Comparison of ENCODE assay signal across 12 cellular contexts in the genomic region with DNA sequence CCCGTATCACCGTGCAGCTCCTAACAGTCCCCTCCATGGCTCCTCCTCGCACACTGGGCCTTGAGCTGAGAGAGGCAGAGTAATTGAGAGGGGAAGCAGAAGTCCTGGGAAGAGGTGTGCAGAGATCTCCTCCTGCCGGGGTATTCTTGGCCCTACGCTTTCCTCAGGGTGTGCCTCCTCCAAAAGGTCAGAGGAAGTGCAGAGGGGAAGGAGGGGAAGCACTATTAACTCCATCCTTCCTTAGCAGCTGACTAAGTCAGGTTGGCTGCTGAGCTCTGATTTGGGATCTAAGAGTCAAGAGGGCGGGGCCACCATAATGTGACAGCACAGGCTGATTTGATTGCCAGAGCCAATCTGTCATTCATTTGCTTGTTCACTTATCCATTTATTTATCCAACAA. TPM values are rescaled to one million over a fixed set of nuclear protein-coding genes. Genes with fewer than 3 reads are reported as not detected.
DNase-seq lines count a peak whose midpoint lies in the region; ATAC-seq, FAIRE-seq and TF ChIP-seq lines count a peak whose summit lies in the region.
"Had no signal": no experiment of that assay in that cellular context is flagged by ENCODE, and none has a peak within 500 bp of the region (broad histone marks: within the 10 kb centered on the region; RNA-seq: fewer than 3 reads in every experiment).

No MANE protein-coding gene starts in this region.

- H2AK5ac ChIP-seq in H9 (ENCODE audit: insufficient read length, low read length) = no peak overlapping the region

- no peak for TF ChIP-seq POLR2A in gastroesophageal sphincter (IDR thresholded peaks at IDR 0.05)

- CTCF ChIA-PET in RWPE1 (lab: Yijun Ruan, JAX) = interaction anchor here (1.4 kb wide), 1 partner anchor 9 kb away, joined by 3 read pairs; no protein-coding TSS in a partner anchor

- H3K4me1 ChIP-seq in gastroesophageal sphincter = peaks cover 22 to 100% (median 56%) of the 10 kb centered on the region in 3 donors
- peaks cover 0 to 10% of the 10 kb centered on the region in 2 donors for H3K4me1 ChIP-seq in small intestine (ENCODE audit: control insufficient read depth in 2 of 2, insufficient read depth in 1 of 2, low read depth in 1 of 2, low read length in 1 of 2)
- H3K4me1 ChIP-seq in H9 (ENCODE audit: insufficient read depth, low read length) = no peaks in the 10 kb centered on the region; the same call in 1 of the 2 replicates

- in situ Hi-C loops in KBM-7 (cut with MboI; ENCODE audit: low pct_unique_long_range_greater_than_20kb, low sequenced_read_pairs) = no loop called here

- H3K18ac ChIP-seq in H9 (ENCODE audit: insufficient read length, low read depth, low read length) = no peak overlapping the region

- POLR2A ChIA-PET in RWPE1 (lab: Yijun Ruan, JAX; ENCODE audit: low non-redundant PET) = no interaction called here

- H3K9me3 ChIP-seq in gastroesophageal sphincter (no peaks in the 10 kb centered on the region), small intestine (ENCODE audit: control insufficient read depth, low read depth) (no peaks in the 10 kb centered on the region), H9 (ENCODE audit: control insufficient read depth, low read depth, low read length) (no peaks in the 10 kb centered on the region)

- no peak overlapping the region for H4K5ac ChIP-seq in H9 (ENCODE audit: insufficient read length, low read depth, low read length)

- H3K4me2 ChIP-seq in H9 (ENCODE audit: insufficient read depth, insufficient read length, low read length) = no peak overlapping the region

- WGBS in gastroesophageal sphincter (ENCODE audit: low coverage in 1 of 2), 2 donors = 0 to 18% methylated on average over 1 to 6 of the region's 6 CpGs
- 44 to 58% (median 56%) methylated on average over 6 of the region's 6 CpGs for WGBS in small intestine, 3 donors
- no CpG with 5 or more reads among the region's 6 CpGs for WGBS in H9 (ENCODE audit: extremely low coverage, insufficient read length, low lambda C conversion rate)

- no peaks in the 10 kb centered on the region for H3K27me3 ChIP-seq in gastroesophageal sphincter
- H3K27me3 ChIP-seq in small intestine (ENCODE audit: control insufficient read depth in 2 of 2, insufficient read depth in 2 of 2, low read length in 2 of 2) = no peaks in the 10 kb centered on the region
- H3K27me3 ChIP-seq in H9 (ENCODE audit: insufficient read depth, low read length) = no peaks in the 10 kb centered on the region

- H3K4me1 Mint-ChIP-seq in H9 = peaks cover 15 to 36% of the 10 kb centered on the region in 2 experiments

- no peaks in the 10 kb centered on the region for H3K27me3 Mint-ChIP-seq in H9 (ENCODE audit: low read depth)

- no peak overlapping the region for H3K56ac ChIP-seq in H9 (ENCODE audit: insufficient read length, low read depth, low read length)

- FAIRE-seq in small intestine (lab: Jason Lieb, UNC) = no peak
- FAIRE-seq: GM12892 had no signal

- no peak overlapping the region for H3T11ph ChIP-seq in H9 (ENCODE audit: low read length)

- ATAC-seq in gastroesophageal sphincter (peak; percentile 46), GM21619 (IDR thresholded peaks at IDR 0.05; ENCODE audit: unreplicated experiment) (no peak)

- no peak overlapping the region for H2BK12ac ChIP-seq in H9 (ENCODE audit: insufficient read length, low read depth, low read length)

- H2BK120ac ChIP-seq in H9 (ENCODE audit: low read depth, low read length, poor library complexity, severe bottlenecking) = no peak overlapping the region

- H3K27ac Mint-ChIP-seq in H9 = no peak overlapping the region

- H3K4me3 ChIP-seq in gastroesophageal sphincter (no peak overlapping the region), small intestine (ENCODE audit: low read depth in 1 of 2, low read length in 2 of 2) (no peak overlapping the region)

- H3K14ac ChIP-seq in H9 (ENCODE audit: insufficient read depth, low read length) = no peak overlapping the region

- no peak overlapping the region for H3K9ac ChIP-seq in H9 (ENCODE audit: extremely low read depth, insufficient read length, low read length)
- H3K9ac ChIP-seq: parathyroid adenoma had no signal

- H2BK20ac ChIP-seq in H9 (ENCODE audit: low read depth, low read length, poor library complexity, severe bottlenecking) = no peak overlapping the region

- no peak overlapping the region for H3K4ac ChIP-seq in H9 (ENCODE audit: low read depth, low read length)

- H3K36me3 Mint-ChIP-seq in H9 (ENCODE audit: insufficient read depth in 1 of 3, low read depth in 3 of 3) = no peaks in the 10 kb centered on the region

- peak overlapping the region; percentile 32; the same call in 1 of the 2 replicates for H3K27ac ChIP-seq in RWPE1
- peak overlapping the region; percentile 1 to 95 (median 92) for H3K27ac ChIP-seq in gastroesophageal sphincter
- peak overlapping the region in 1 of 2 donors; percentile 13 for H3K27ac ChIP-seq in small intestine (ENCODE audit: low read depth in 1 of 2, low read length in 1 of 2)
- H3K27ac ChIP-seq in H9 (ENCODE audit: insufficient read length, low read depth, low read length) = no peak overlapping the region
- H3K27ac ChIP-seq: parathyroid adenoma had no signal

- no peak for TF ChIP-seq EP300 in gastroesophageal sphincter (IDR thresholded peaks at IDR 0.05)

- no peak overlapping the region for H4K91ac ChIP-seq in H9 (ENCODE audit: insufficient read length, low read depth, low read length)

- H3K79me1 ChIP-seq in H9 (ENCODE audit: insufficient read depth, low read depth, low read length, poor library complexity, severe bottlenecking) = no peaks in the 10 kb centered on the region

- no peak for TF ChIP-seq CTCF in RWPE1 (conservative IDR thresholded peaks at IDR 0.05; ENCODE audit: low read depth)
- TF ChIP-seq CTCF in gastroesophageal sphincter (IDR thresholded peaks at IDR 0.05) = peak in 1 of 4 experiments; percentile 31
- TF ChIP-seq CTCF in H9 (conservative IDR thresholded peaks at IDR 0.05) = no peak

- H2AFZ ChIP-seq in H9 (ENCODE audit: low read length) = no peak overlapping the region
- H2AFZ ChIP-seq: parathyroid adenoma had no signal

- no peaks in the 10 kb centered on the region for H3K79me2 ChIP-seq in H9 (ENCODE audit: insufficient read depth, low read length)
- H3K79me2 ChIP-seq: parathyroid adenoma had no signal

- H4K8ac ChIP-seq in H9 (replicated peaks; ENCODE audit: insufficient read length, low read depth, low read length) = no peak overlapping the region

- H4K20me1 ChIP-seq in H9 (ENCODE audit: control insufficient read depth, insufficient read depth, insufficient read length) = no peaks in the 10 kb centered on the region

- DNase-seq in KBM-7 = peak; percentile 89
- DNase-seq in RWPE1 (ENCODE audit: low spot score) = peak; percentile 56
- peak; percentile 49 for DNase-seq in small intestine
- DNase-seq in NCI-H1930 (lab: John Stamatoyannopoulos, UW) = no peak
- DNase-seq in H9 = no peak
- no peak for DNase-seq in cortex of kidney (lab: John Stamatoyannopoulos, UW)
- DNase-seq: activated CD4-positive, alpha-beta T cell treated with anti-CD3 and anti-CD28 coated beads, Interleukin-2, amount 50 U/mL, for 48 hours; NCI-H1436 had no signal

- no peak overlapping the region for H3K4me3 Mint-ChIP-seq in H9

- H2BK5ac ChIP-seq in H9 (ENCODE audit: insufficient read length, low read length) = no peak overlapping the region

- H2BK15ac ChIP-seq in H9 (ENCODE audit: low read depth, low read length) = no peak overlapping the region

- H3K36me3 ChIP-seq in gastroesophageal sphincter (peaks cover 0 to 4% of the 10 kb centered on the region in 2 donors), small intestine (ENCODE audit: control insufficient read depth in 2 of 2, insufficient read depth in 2 of 2, low read length in 2 of 2) (no peaks in the 10 kb centered on the region)

- H3K23me2 ChIP-seq in H9 (ENCODE audit: insufficient read length, low read depth, low read length, poor library complexity, severe bottlenecking) = no peaks in the 10 kb centered on the region

- no peaks in the 10 kb centered on the region for H3K9me3 Mint-ChIP-seq in H9

- no peak overlapping the region for H3K23ac ChIP-seq in H9 (ENCODE audit: insufficient read length, low read depth, low read length)

RNA-seq across cellular contexts. Expression of a gene that starts 12.3 kb away (rescaled TPM):
- total RNA-seq in gastroesophageal sphincter (100 to 1,000 TPM; 211 to 454 (median 257) TPM), H9 (2021) (14.1 and 15.7 TPM in 2 replicates)
- polyA plus RNA-seq in small intestine = 10 to 100 TPM in 1 of 3 donors, 1 to 10 TPM in 2; 3.5 to 21.8 (median 5.1) TPM

Comparison
In these comparisons a context has a peak if more than half of its experiments do, and no peak if none do; other contexts are left out.
1. DNase-seq: peak in KBM-7 (single experiment), RWPE1 (single experiment) and small intestine (single experiment); none in NCI-H1930 (0 of 2), H9 (single experiment) and cortex of kidney (single experiment).
2. RNA of a gene that starts 12.3 kb away (total RNA-seq): 211 to 454 TPM in gastroesophageal sphincter; 14.1 to 15.7 TPM in H9; every median in the first group is over 10 times any median in the second.